Comparison of ENCODE assay signal across 8 cellular contexts in genomic region chr4:144174401-144175067, GRCh38. TPM values are rescaled to one million over a fixed set of nuclear protein-coding genes. Genes with fewer than 3 reads are reported as not detected.
DNase-seq lines count a peak whose midpoint lies in the region; ATAC-seq lines count a peak whose summit lies in the region.

No MANE protein-coding gene starts in this region.

- peak overlapping the region; percentile 72 for H3K27ac Mint-ChIP-seq in activated CD4-positive, alpha-beta T cell treated with anti-CD3 and anti-CD28 coated beads for 36 hours
- peak overlapping the region in 1 of 2 donors; percentile 71 for H3K27ac Mint-ChIP-seq in stimulated activated naive CD8-positive, alpha-beta T cell treated with anti-CD3 and anti-CD28 coated beads, Interleukin-15, amount 100 ng/mL, for 72 hours

- intact Hi-C loops in activated CD4-positive, alpha-beta T cell treated with anti-CD3 and anti-CD28 coated beads for 36 hours (cut with DNase I, micrococcal nuclease) = loop anchor here (1.0 to 10.0 kb wide), 10 partner anchors 193 to 1444 kb away; partner anchors contain the start of genes MMAA (in 2 of the 2), ABCE1 (in 1 of the 2) and ANAPC10 (in 1 of the 2)

- no peaks in the 10 kb centered on the region for H3K9me3 Mint-ChIP-seq in activated CD4-positive, alpha-beta T cell treated with anti-CD3 and anti-CD28 coated beads for 36 hours (ENCODE audit: low read depth)
- no peaks in the 10 kb centered on the region for H3K9me3 Mint-ChIP-seq in stimulated activated naive CD8-positive, alpha-beta T cell treated with anti-CD3 and anti-CD28 coated beads, Interleukin-15, amount 100 ng/mL, for 72 hours

- CTCF ChIA-PET in activated CD4-positive, alpha-beta T cell treated with anti-CD3 and anti-CD28 coated beads for 36 hours (lab: Charles Lee) = interaction anchor here (0.5 to 1.0 kb wide), 7 partner anchors 9 to 923 kb away, joined by 3 to 4 read pairs (median 3); partner anchors contain the start of genes ABCE1 and ANAPC10

- ATAC-seq in activated CD4-positive, alpha-beta T cell treated with anti-CD3 and anti-CD28 coated beads for 36 hours = peak; percentile 84
- ATAC-seq in GM19467 (IDR thresholded peaks at IDR 0.05; ENCODE audit: unreplicated experiment) (peak; percentile 69), HG03457 (IDR thresholded peaks at IDR 0.05; ENCODE audit: unreplicated experiment) (peak; percentile 64)
- ATAC-seq in stimulated activated naive CD8-positive, alpha-beta T cell treated with anti-CD3 and anti-CD28 coated beads, Interleukin-15, amount 100 ng/mL, for 72 hours = peak; percentile 87

- peak; percentile 42 for DNase-seq in activated CD4-positive, alpha-beta T cell treated with anti-CD3 and anti-CD28 coated beads for 36 hours
- DNase-seq in activated CD4-positive, alpha-beta T cell treated with anti-CD3 and anti-CD28 coated beads, Interleukin-2, amount 50 U/mL, for 4 hours = no peak
- peak; percentile 30 to 62 for DNase-seq in NOMO-1 (lab: John Stamatoyannopoulos, UW; ENCODE audit: unreplicated experiment in 2 of 2)
- DNase-seq in astrocyte of the hippocampus (ENCODE audit: low read depth, low spot score) = peak; percentile 77
- DNase-seq in iPS-NIHi7 (ENCODE audit: extremely low spot score) = peak; percentile 46
- DNase-seq in stimulated activated naive CD8-positive, alpha-beta T cell treated with anti-CD3 and anti-CD28 coated beads, Interleukin-15, amount 100 ng/mL, for 72 hours = peak; percentile 7 to 18

- peaks cover 17% of the 10 kb centered on the region for H3K4me1 Mint-ChIP-seq in activated CD4-positive, alpha-beta T cell treated with anti-CD3 and anti-CD28 coated beads for 36 hours
- H3K4me1 Mint-ChIP-seq in stimulated activated naive CD8-positive, alpha-beta T cell treated with anti-CD3 and anti-CD28 coated beads, Interleukin-15, amount 100 ng/mL, for 72 hours = peaks cover 11% of the 10 kb centered on the region

- POLR2A ChIA-PET in activated CD4-positive, alpha-beta T cell treated with anti-CD3 and anti-CD28 coated beads for 36 hours (lab: Charles Lee) = no interaction called here

- no peak overlapping the region for H3K4me3 Mint-ChIP-seq in activated CD4-positive, alpha-beta T cell treated with anti-CD3 and anti-CD28 coated beads for 36 hours
- H3K4me3 Mint-ChIP-seq in stimulated activated naive CD8-positive, alpha-beta T cell treated with anti-CD3 and anti-CD28 coated beads, Interleukin-15, amount 100 ng/mL, for 72 hours = no peak overlapping the region

- no peaks in the 10 kb centered on the region for H3K36me3 Mint-ChIP-seq in activated CD4-positive, alpha-beta T cell treated with anti-CD3 and anti-CD28 coated beads for 36 hours (ENCODE audit: low read depth)

- H3K27me3 Mint-ChIP-seq in activated CD4-positive, alpha-beta T cell treated with anti-CD3 and anti-CD28 coated beads for 36 hours = peaks cover 3% of the 10 kb centered on the region
- H3K27me3 Mint-ChIP-seq in stimulated activated naive CD8-positive, alpha-beta T cell treated with anti-CD3 and anti-CD28 coated beads, Interleukin-15, amount 100 ng/mL, for 72 hours = peaks cover 11% of the 10 kb centered on the region

RNA-seq across cellular contexts. Expression of gene GYPA, which starts 34.0 kb away (rescaled TPM):
- total RNA-seq in activated CD4-positive, alpha-beta T cell treated with anti-CD3 and anti-CD28 coated beads for 36 hours = not detected

Comparison
In these comparisons a context has a peak if more than half of its experiments do, and no peak if none do; other contexts are left out.
1. DNase-seq: peak in activated CD4-positive, alpha-beta T cell treated with anti-CD3 and anti-CD28 coated beads for 36 hours (single experiment), NOMO-1 (2 of 2), astrocyte of the hippocampus (single experiment), iPS-NIHi7 (single experiment) and stimulated activated naive CD8-positive, alpha-beta T cell treated with anti-CD3 and anti-CD28 coated beads, Interleukin-15, amount 100 ng/mL, for 72 hours (2 of 2); none in activated CD4-positive, alpha-beta T cell treated with anti-CD3 and anti-CD28 coated beads, Interleukin-2, amount 50 U/mL, for 4 hours (0 of 2).
2. Peak in every context shown above with its lines, with median percentiles within 50 percentile points of each other: ATAC-seq.